ENCODE assay signal across 8 cellular contexts in genomic region chr12:92538970-92539749, GRCh38.
DNase-seq lines count a peak whose midpoint lies in the region; ATAC-seq and TF ChIP-seq lines count a peak whose summit lies in the region.

No MANE protein-coding gene starts in this region.

- H4K5ac ChIP-seq in mesendoderm (ENCODE audit: low read length), result no peak overlapping the region

- H2BK120ac ChIP-seq in mesendoderm (ENCODE audit: low read depth, low read length), result no peak overlapping the region

- H3K9ac ChIP-seq in MM.1S (ENCODE audit: low read length) (peak overlapping the region; percentile 47), mesendoderm (ENCODE audit: low read length) (no peak overlapping the region)

- no peak overlapping the region for H4K8ac ChIP-seq in mesendoderm (ENCODE audit: low read depth, low read length)

- H3F3A ChIP-seq in MM.1S (ENCODE audit: insufficient read depth, low read length), result peaks cover 40% of the 10 kb centered on the region

- no peak overlapping the region for H3K18ac ChIP-seq in mesendoderm (ENCODE audit: low read length)

- H3K27ac ChIP-seq in MM.1S (ENCODE audit: low read length) (peak overlapping the region; percentile 96), mesendoderm (ENCODE audit: low read depth, low read length) (no peak overlapping the region)

- no peaks in the 10 kb centered on the region for H3K79me1 ChIP-seq in mesendoderm (ENCODE audit: low read length)

- peak overlapping the region; percentile 57 for H2BK15ac ChIP-seq in mesendoderm (replicated peaks; ENCODE audit: low read depth)

- TF ChIP-seq CTCF in MM.1S (IDR thresholded peaks at IDR 0.05; ENCODE audit: low read length) (no peak), astrocyte of the cerebellum (IDR thresholded peaks at IDR 0.05; ENCODE audit: low read depth, low read length, missing control alignments) (no peak)

- H3K36me3 ChIP-seq in MM.1S (replicated peaks; ENCODE audit: insufficient read depth, low read length) (no peaks in the 10 kb centered on the region), mesendoderm (ENCODE audit: control insufficient read depth, insufficient read depth, low read length) (no peaks in the 10 kb centered on the region)

- ATAC-seq in GM21576 (IDR thresholded peaks at IDR 0.05; ENCODE audit: unreplicated experiment) (peak; percentile 45), GM19395 (IDR thresholded peaks at IDR 0.05; ENCODE audit: unreplicated experiment) (no peak)

- in situ Hi-C loops in astrocyte of the cerebellum (cut with HindIII; ENCODE audit: low sequenced_read_pairs), result no loop called here

- no CpG with 5 or more reads among the region's 6 CpGs for WGBS in mesendoderm (ENCODE audit: extremely low coverage, insufficient coverage, low lambda C conversion rate)

- no peak overlapping the region for H3K4ac ChIP-seq in mesendoderm (ENCODE audit: low read depth, low read length)

- H4K20me1 ChIP-seq in MM.1S (ENCODE audit: insufficient read depth, low read length), result no peaks in the 10 kb centered on the region

- H3K9me3 ChIP-seq in MM.1S (replicated peaks; ENCODE audit: insufficient read depth, low read length), result no peaks in the 10 kb centered on the region

- peak; percentile 92 for DNase-seq in GF-D8 (lab: John Stamatoyannopoulos, UW)
- DNase-seq in MM.1S, result peak; percentile 97
- DNase-seq in astrocyte of the cerebellum (ENCODE audit: low read depth), result peak; percentile 8
- DNase-seq in mesendoderm, result no peak
- DNase-seq in Ammon's horn (ENCODE audit: low spot score), result no peak
- no peak for DNase-seq in SK-N-DZ (ENCODE audit: low spot score)

- no peak overlapping the region for H2AFZ ChIP-seq in MM.1S (ENCODE audit: low read length)

- no peak overlapping the region for H2BK5ac ChIP-seq in mesendoderm (ENCODE audit: low read length)

- H3K27me3 ChIP-seq in MM.1S (replicated peaks; ENCODE audit: insufficient read depth, low read length) (no peaks in the 10 kb centered on the region), mesendoderm (ENCODE audit: insufficient read depth, low read length, poor library complexity) (no peaks in the 10 kb centered on the region)

- H2AK5ac ChIP-seq in mesendoderm (ENCODE audit: low read length), result no peak overlapping the region

- H3K4me2 ChIP-seq in MM.1S (ENCODE audit: low read depth, low read length), result peak overlapping the region; percentile 37
- H3K4me2 ChIP-seq in mesendoderm (ENCODE audit: low read length), result no peak overlapping the region

- H3K23ac ChIP-seq in mesendoderm (ENCODE audit: low read length), result no peak overlapping the region

- H3K79me2 ChIP-seq in MM.1S (ENCODE audit: low read length) (no peaks in the 10 kb centered on the region), mesendoderm (ENCODE audit: control insufficient read depth, insufficient read depth, low read length) (no peaks in the 10 kb centered on the region)

- H3K4me1 ChIP-seq in MM.1S (ENCODE audit: low read length) (peaks cover 73% of the 10 kb centered on the region), mesendoderm (ENCODE audit: control insufficient read depth, low read depth, low read length) (peaks cover 2% of the 10 kb centered on the region)

- no peak overlapping the region for H3K56ac ChIP-seq in mesendoderm (ENCODE audit: low read length)

- H3K4me3 ChIP-seq in MM.1S (ENCODE audit: low read length), result no peak overlapping the region
- no peak overlapping the region for H3K4me3 ChIP-seq in astrocyte of the cerebellum (ENCODE audit: low read depth, low read length)
- H3K4me3 ChIP-seq in mesendoderm (ENCODE audit: low read length), result no peak overlapping the region

- H3K9me2 ChIP-seq in MM.1S (replicated peaks; ENCODE audit: insufficient read depth, low read length), result no peaks in the 10 kb centered on the region

Comparison
In these comparisons a context has a peak if more than half of its experiments do, and no peak if none do; other contexts are left out.
1. DNase-seq: peak in GF-D8 (single experiment), MM.1S (single experiment) and astrocyte of the cerebellum (single experiment); none in mesendoderm (single experiment), Ammon's horn (single experiment) and SK-N-DZ (single experiment).